Comparison of ENCODE assay signal across 12 cellular contexts in genomic region chr15:62112616-62113593, GRCh38. TPM values are rescaled to one million over a fixed set of nuclear protein-coding genes. Genes with fewer than 3 reads are reported as not detected.
DNase-seq lines count a peak whose midpoint lies in the region; ATAC-seq and TF ChIP-seq lines count a peak whose summit lies in the region.
"Had no signal": no experiment of that assay in that cellular context is flagged by ENCODE, and none has a peak within 500 bp of the region (broad histone marks: within the 10 kb centered on the region; RNA-seq: fewer than 3 reads in every experiment).

No MANE protein-coding gene starts in this region.

- no peak for TF ChIP-seq POLR2A in upper lobe of left lung (IDR thresholded peaks at IDR 0.05)

- peaks cover 0 to 7% (median 0%) of the 10 kb centered on the region in 4 donors for H3K4me1 ChIP-seq in upper lobe of left lung

- DNase-seq in activated CD4-positive, alpha-beta T cell treated with anti-CD3 and anti-CD28 coated beads for 48 hours = peak; percentile 14
- no peak for DNase-seq in activated CD4-positive, alpha-beta T cell treated with anti-CD3 and anti-CD28 coated beads, Interleukin-2, amount 50 U/mL, for 1 hour
- DNase-seq in astrocyte of the spinal cord (ENCODE audit: low read depth, low spot score) = peak; percentile 80
- peak; percentile 96 for DNase-seq in kidney glomerular epithelial cell (lab: John Stamatoyannopoulos, UW)
- peak in 1 of 2 donors; percentile 67 for DNase-seq in upper lobe of left lung
- no peak for DNase-seq in activated T-cell treated with anti-CD3 and anti-CD28 coated beads, Interleukin-2, amount 50 U/mL, for 4 hours
- DNase-seq: CD4-positive, CD25-positive, alpha-beta regulatory T cell; NCI-H1694 treated with DMSO at 0.1 percent for 48 hours; stimulated activated naive CD4-positive, alpha-beta T cell treated with Interleukin-2 at 50 U/mL for 16 hours had no signal

- ATAC-seq in upper lobe of left lung (ENCODE audit: low FRiP score in 2 of 2) = peak; percentile 70 to 82
- no peak for ATAC-seq in GM21526 (IDR thresholded peaks at IDR 0.05; ENCODE audit: low FRiP score, unreplicated experiment)
- no peak for ATAC-seq in HG02870 (IDR thresholded peaks at IDR 0.05; ENCODE audit: unreplicated experiment)
- ATAC-seq in activated T-cell treated with anti-CD3 and anti-CD28 coated beads, Interleukin-2, amount 50 U/mL, for 4 hours = no peak

- H3K4me3 Mint-ChIP-seq in activated T-cell treated with anti-CD3 and anti-CD28 coated beads, Interleukin-2, amount 50 U/mL, for 4 hours = no peak overlapping the region
- H3K4me3 Mint-ChIP-seq: CD4-positive, CD25-positive, alpha-beta regulatory T cell; dendritic cell treated with granulocyte-macrophage colony-stimulating factor and Interleukin-4, amounts not matched to agents 40 ng/mL and 50 ng/mL, for 4 days had no signal

- H3K9me3 Mint-ChIP-seq in activated T-cell treated with anti-CD3 and anti-CD28 coated beads, Interleukin-2, amount 50 U/mL, for 4 hours = no peaks in the 10 kb centered on the region
- H3K9me3 Mint-ChIP-seq: CD4-positive, CD25-positive, alpha-beta regulatory T cell; dendritic cell treated with granulocyte-macrophage colony-stimulating factor and Interleukin-4, amounts not matched to agents 40 ng/mL and 50 ng/mL, for 4 days had no signal

- TF ChIP-seq EP300 in upper lobe of left lung (IDR thresholded peaks at IDR 0.05) = peak in 1 of 4 donors; percentile 70

- peaks cover 7% of the 10 kb centered on the region for H3K27me3 Mint-ChIP-seq in activated T-cell treated with anti-CD3 and anti-CD28 coated beads, Interleukin-2, amount 50 U/mL, for 4 hours (ENCODE audit: low read depth)
- H3K27me3 Mint-ChIP-seq: dendritic cell treated with granulocyte-macrophage colony-stimulating factor and Interleukin-4, amounts not matched to agents 40 ng/mL and 50 ng/mL, for 4 days had no signal

- H3K36me3 ChIP-seq in upper lobe of left lung = no peaks in the 10 kb centered on the region

- no peak overlapping the region for H3K27ac ChIP-seq in upper lobe of left lung

- 68 to 82% methylated on average over 11 of the region's 11 CpGs for WGBS in upper lobe of left lung, 2 donors

- TF ChIP-seq CTCF in astrocyte of the spinal cord (IDR thresholded peaks at IDR 0.05; ENCODE audit: low read depth, low read length) (no peak), upper lobe of left lung (IDR thresholded peaks at IDR 0.05) (no peak)

- H3K9me3 ChIP-seq in upper lobe of left lung = no peaks in the 10 kb centered on the region

- H3K36me3 Mint-ChIP-seq in activated T-cell treated with anti-CD3 and anti-CD28 coated beads, Interleukin-2, amount 50 U/mL, for 4 hours (ENCODE audit: insufficient read depth) = no peaks in the 10 kb centered on the region
- H3K36me3 Mint-ChIP-seq: CD4-positive, CD25-positive, alpha-beta regulatory T cell had no signal

- peaks cover 11% of the 10 kb centered on the region for H3K4me1 Mint-ChIP-seq in activated T-cell treated with anti-CD3 and anti-CD28 coated beads, Interleukin-2, amount 50 U/mL, for 4 hours (ENCODE audit: low read depth)

- in situ Hi-C loops in astrocyte of the spinal cord (cut with HindIII; ENCODE audit: low sequenced_read_pairs) = no loop called here

- H3K27me3 ChIP-seq in upper lobe of left lung = no peaks in the 10 kb centered on the region

- H3K4me3 ChIP-seq in astrocyte of the spinal cord (ENCODE audit: low read depth, low read length) (no peak overlapping the region), upper lobe of left lung (no peak overlapping the region)

RNA-seq across cellular contexts. Expression of gene C2CD4A, which starts 46.1 kb away (rescaled TPM):
- total RNA-seq in upper lobe of left lung = under 1 TPM in 3 of 6 donors, not detected in 3; 0.15 to 0.33 (median 0.24) TPM
- 1 to 10 TPM in 1 of 3 donors, under 1 TPM in 2; 0.43 to 1.0 (median 0.69) TPM for total RNA-seq in activated T-cell treated with anti-CD3 and anti-CD28 coated beads, Interleukin-2, amount 50 U/mL, for 4 hours

RNA-seq across cellular contexts. Expression of gene C2CD4B, which starts 52.2 kb away (rescaled TPM):
- 10 to 100 TPM in 1 of 6 donors, 1 to 10 TPM in 4, under 1 TPM in 1; 0.67 to 16.8 (median 3.1) TPM for total RNA-seq in upper lobe of left lung
- 1 to 10 TPM in 1 of 3 donors, under 1 TPM in 2; 0.33 to 1.0 (median 0.55) TPM for total RNA-seq in activated T-cell treated with anti-CD3 and anti-CD28 coated beads, Interleukin-2, amount 50 U/mL, for 4 hours

RNA-seq across cellular contexts. Expression of gene VPS13C, which starts 52.7 kb away (rescaled TPM):
- total RNA-seq in upper lobe of left lung = 100 to 1,000 TPM in 3 of 6 donors, 10 to 100 TPM in 3; 73.7 to 180 (median 97.4) TPM
- 10 to 100 TPM; 15.5 to 20.6 (median 18.1) TPM for total RNA-seq in activated T-cell treated with anti-CD3 and anti-CD28 coated beads, Interleukin-2, amount 50 U/mL, for 4 hours

Comparison
In these comparisons a context has a peak if more than half of its experiments do, and no peak if none do; other contexts are left out.
1. DNase-seq: peak in activated CD4-positive, alpha-beta T cell treated with anti-CD3 and anti-CD28 coated beads for 48 hours (single experiment), astrocyte of the spinal cord (single experiment) and kidney glomerular epithelial cell (single experiment); none in activated CD4-positive, alpha-beta T cell treated with anti-CD3 and anti-CD28 coated beads, Interleukin-2, amount 50 U/mL, for 1 hour (single experiment) and activated T-cell treated with anti-CD3 and anti-CD28 coated beads, Interleukin-2, amount 50 U/mL, for 4 hours (single experiment).
2. ATAC-seq: peak in upper lobe of left lung (2 of 2); none in GM21526 (single experiment), HG02870 (single experiment) and activated T-cell treated with anti-CD3 and anti-CD28 coated beads, Interleukin-2, amount 50 U/mL, for 4 hours (0 of 2).